18 cellular contexts compared by ENCODE assay signal in genomic region chr1:197782719-197783328, GRCh38. TPM values are rescaled to one million over a fixed set of nuclear protein-coding genes. Genes with fewer than 3 reads are reported as not detected.
A peak's percentile ranks its signal among the peaks of the same experiment; 100 is the strongest.
DNase-seq lines count a peak whose midpoint lies in the region; ATAC-seq, FAIRE-seq and TF ChIP-seq lines count a peak whose summit lies in the region.
"Had no signal": no experiment of that assay in that cellular context is flagged by ENCODE, and none has a peak within 500 bp of the region (broad histone marks: within the 10 kb centered on the region; RNA-seq: fewer than 3 reads in every experiment).

No MANE protein-coding gene starts in this region.

- H3K9me3 ChIP-seq in right cardiac atrium (ENCODE audit: control insufficient read depth, low read length), result no peaks in the 10 kb centered on the region
- H3K9me3 ChIP-seq in astrocyte (ENCODE audit: insufficient read depth, low read depth, low read length), result no peaks in the 10 kb centered on the region
- no peaks in the 10 kb centered on the region for H3K9me3 ChIP-seq in transverse colon
- H3K9me3 ChIP-seq: A549 had no signal

- no peaks in the 10 kb centered on the region for H4K20me1 ChIP-seq in astrocyte (ENCODE audit: insufficient read depth, low read length)

- H3K36me3 Mint-ChIP-seq in astrocyte (ENCODE audit: low read depth, unreplicated experiment), result no peaks in the 10 kb centered on the region

- peak overlapping the region; percentile 67 for H3K27ac Mint-ChIP-seq in astrocyte (ENCODE audit: unreplicated experiment)
- H3K27ac Mint-ChIP-seq: progenitor cell of endocrine pancreas had no signal

- H2AFZ ChIP-seq in astrocyte (ENCODE audit: low read depth, low read length), result no peak overlapping the region

- DNase-seq in Right ventricle myocardium inferior (ENCODE audit: missing footprints) (no peak), right cardiac atrium (no peak), astrocyte (ENCODE audit: low read depth) (no peak), left colon (peak; percentile 28 to 46), transverse colon (peak; percentile 36), NCI-H2081 (lab: John Stamatoyannopoulos, UW) (no peak), KG1 (lab: John Stamatoyannopoulos, UW) (no peak), LoVo (ENCODE audit: low spot score) (no peak)
- DNase-seq: activated T-cell treated with anti-CD3 and anti-CD28 coated beads, Interleukin-2, amount 50 U/mL, for 4 hours; central memory CD4-positive, alpha-beta T cell; glutamatergic neuron; islet precursor cell; NCI-H2029 treated with DMSO at 0.1 percent for 48 hours; SIG-M5 had no signal

- H3K27me3 Mint-ChIP-seq in astrocyte (ENCODE audit: low read depth, unreplicated experiment), result no peaks in the 10 kb centered on the region
- H3K27me3 Mint-ChIP-seq: progenitor cell of endocrine pancreas had no signal

- H3K27me3 ChIP-seq in right cardiac atrium (ENCODE audit: control insufficient read depth, insufficient read depth) (no peaks in the 10 kb centered on the region), astrocyte (ENCODE audit: insufficient read depth, low read length) (no peaks in the 10 kb centered on the region), transverse colon (no peaks in the 10 kb centered on the region)

- no peak overlapping the region for H3K4me3 Mint-ChIP-seq in astrocyte (ENCODE audit: unreplicated experiment)
- H3K4me3 Mint-ChIP-seq: activated T-cell treated with anti-CD3 and anti-CD28 coated beads, Interleukin-2, amount 50 U/mL, for 4 hours had no signal

- ATAC-seq in Right ventricle myocardium inferior (peak; percentile 68), right cardiac atrium (no peak), left colon (peak; percentile 69)
- ATAC-seq: A549; activated T-cell treated with anti-CD3 and anti-CD28 coated beads, Interleukin-2, amount 50 U/mL, for 4 hours had no signal

- no peak overlapping the region for H3K4me2 ChIP-seq in astrocyte (ENCODE audit: low read length)
- H3K4me2 ChIP-seq: A549 had no signal

- no peaks in the 10 kb centered on the region for H3K9me3 Mint-ChIP-seq in astrocyte (ENCODE audit: unreplicated experiment)
- H3K9me3 Mint-ChIP-seq: activated T-cell treated with anti-CD3 and anti-CD28 coated beads, Interleukin-2, amount 50 U/mL, for 4 hours had no signal

- no peaks in the 10 kb centered on the region for H3K79me2 ChIP-seq in astrocyte (ENCODE audit: insufficient read depth, low read length)

- TF ChIP-seq CTCF in astrocyte (IDR thresholded peaks at IDR 0.05; ENCODE audit: insufficient read depth, low read depth, low read length) (no peak), transverse colon (IDR thresholded peaks at IDR 0.05) (no peak)

- in situ Hi-C loops in transverse colon (cut with MboI; ENCODE audit: low pct_ligation_motif_present in 1 of 4, low pct_unique_long_range_greater_than_20kb in 1 of 4, low sequenced_read_pairs in 3 of 4), result no loop called here

- intact Hi-C loops in Right ventricle myocardium inferior (cut with DNase I) (no loop called here), right cardiac atrium (cut with DNase I) (loop anchor here in 1 of 4 donors (10.0 kb wide), 1 partner anchor 168 kb away; no protein-coding TSS in a partner anchor), left colon (cut with DNase I, micrococcal nuclease) (loop anchor here in 1 of 2 donors (5.0 kb wide), 1 partner anchor 134 kb away; the partner anchor contains the start of gene LHX9), transverse colon (cut with DNase I; ENCODE audit: low total_unique reads) (no loop called here)

- H3K36me3 ChIP-seq in astrocyte (ENCODE audit: insufficient read depth, low read length) (no peaks in the 10 kb centered on the region), transverse colon (no peaks in the 10 kb centered on the region)

- H3K9ac ChIP-seq in astrocyte (ENCODE audit: low read length), result no peak overlapping the region

- TF ChIP-seq EP300 in transverse colon (IDR thresholded peaks at IDR 0.05; ENCODE audit: low read depth), result no peak

- no peak overlapping the region for H3K27ac ChIP-seq in right cardiac atrium (ENCODE audit: low read length)
- H3K27ac ChIP-seq in astrocyte (ENCODE audit: low read depth, low read length), result no peak overlapping the region
- peak overlapping the region; percentile 70 to 81 (median 75) for H3K27ac ChIP-seq in transverse colon
- H3K27ac ChIP-seq: A549 had no signal

- H3K4me1 Mint-ChIP-seq in astrocyte (ENCODE audit: low read depth, unreplicated experiment), result peaks cover 25% of the 10 kb centered on the region

- no peak for TF ChIP-seq POLR2A in transverse colon (IDR thresholded peaks at IDR 0.05)

- WGBS in right cardiac atrium, result 66% methylated on average over 3 of the region's 3 CpGs
- WGBS in transverse colon (ENCODE audit: low coverage in 1 of 2), 2 donors, result 28 to 49% methylated on average over 3 of the region's 3 CpGs

- H3K4me1 ChIP-seq in right cardiac atrium (ENCODE audit: control insufficient read depth, insufficient read depth, low read length) (no peaks in the 10 kb centered on the region), astrocyte (ENCODE audit: insufficient read depth, low read length) (no peaks in the 10 kb centered on the region), transverse colon (peaks cover 11 to 46% (median 16%) of the 10 kb centered on the region in 4 donors)
- H3K4me1 ChIP-seq: A549 had no signal

- FAIRE-seq in astrocyte (lab: Jason Lieb, UNC), result no peak
- FAIRE-seq: A549, endometrium, G401.6 had no signal

- no peak overlapping the region for H3K4me3 ChIP-seq in right cardiac atrium (ENCODE audit: low read length)
- no peak overlapping the region for H3K4me3 ChIP-seq in astrocyte (ENCODE audit: insufficient read depth, low read depth, low read length)
- no peak overlapping the region for H3K4me3 ChIP-seq in transverse colon
- H3K4me3 ChIP-seq: A549 had no signal

RNA-seq across cellular contexts. Expression of gene DENND1B, which starts 7.5 kb away (rescaled TPM):
- total RNA-seq in Right ventricle myocardium inferior, result 22.9 TPM
- 10 to 100 TPM; 21.4 to 27.6 (median 27.1) TPM for total RNA-seq in right cardiac atrium
- 4.1 TPM for polyA plus RNA-seq in right cardiac atrium
- total RNA-seq in astrocyte, result 9.6 and 12.8 TPM in 2 replicates
- total RNA-seq in left colon, result 10 to 100 TPM; 37.2 to 40.0 TPM
- 10 to 100 TPM; 21.9 to 59.9 (median 42.3) TPM for total RNA-seq in transverse colon

Comparison
In these comparisons a context has a peak if more than half of its experiments do, and no peak if none do; other contexts are left out.
1. ATAC-seq: peak in Right ventricle myocardium inferior (single experiment) and left colon (single experiment); none in right cardiac atrium (0 of 2).
2. DNase-seq: peak in left colon (2 of 2) and transverse colon (single experiment); none in Right ventricle myocardium inferior (single experiment), right cardiac atrium (0 of 3), astrocyte (single experiment), NCI-H2081 (0 of 2), KG1 (single experiment) and LoVo (single experiment).
3. H3K27ac ChIP-seq: peak in transverse colon (4 of 4); none in right cardiac atrium (single experiment) and astrocyte (single experiment).